Comparison of ENCODE assay signal across 8 cellular contexts in the genomic region with DNA sequence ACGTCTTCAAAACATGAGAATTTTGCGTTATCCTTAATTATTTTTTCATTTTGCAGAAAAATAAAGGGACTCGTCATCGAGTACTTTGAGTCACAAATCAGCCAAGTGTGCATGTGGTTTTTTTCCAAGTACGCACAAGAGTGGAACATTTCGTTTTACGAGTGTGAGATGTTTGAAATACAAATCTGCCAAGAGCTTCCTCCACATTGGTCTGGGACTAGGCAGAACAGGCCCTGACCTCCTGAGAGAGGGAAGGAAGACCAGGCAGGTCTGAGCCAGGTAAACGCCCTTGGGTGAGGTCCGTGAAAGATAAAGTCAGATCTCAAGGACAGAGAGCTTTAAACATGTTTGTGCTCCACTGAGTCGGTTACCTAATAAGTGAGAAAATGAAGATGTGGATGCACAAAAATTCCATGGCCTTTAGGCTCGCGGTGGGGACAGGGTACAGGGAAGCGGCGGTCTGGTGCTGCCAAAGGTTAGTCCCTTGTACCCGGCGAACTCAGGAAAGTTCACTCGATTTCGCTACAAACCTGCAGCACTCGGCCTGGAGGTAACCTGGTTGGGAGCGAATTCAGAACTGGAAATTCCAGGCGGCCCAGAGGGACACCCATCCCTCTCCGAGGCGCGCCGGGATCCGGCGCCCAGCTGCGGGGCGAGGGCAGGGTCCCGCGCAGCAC. TPM values are rescaled to one million over a fixed set of nuclear protein-coding genes. Genes with fewer than 3 reads are reported as not detected.
DNase-seq lines count a peak whose midpoint lies in the region; ATAC-seq lines count a peak whose summit lies in the region.

No MANE protein-coding gene starts in this region.

- peaks cover 35% of the 10 kb centered on the region for H3K36me3 Mint-ChIP-seq in activated CD4-positive, alpha-beta T cell treated with anti-CD3 and anti-CD28 coated beads, Interleukin-2, amount 10 ng/mL, durations not matched to agents 7 days and 5 days (ENCODE audit: low read depth)
- H3K36me3 Mint-ChIP-seq in activated T-helper 17 cell treated with anti-CD3 and anti-CD28 coated beads, Interleukin-2, amount 50 U/mL, for 72 hours (ENCODE audit: low read depth): peaks cover 39% of the 10 kb centered on the region

- peaks cover 39% of the 10 kb centered on the region for H3K4me1 Mint-ChIP-seq in activated CD4-positive, alpha-beta T cell treated with anti-CD3 and anti-CD28 coated beads, Interleukin-2, amount 10 ng/mL, durations not matched to agents 7 days and 5 days
- H3K4me1 Mint-ChIP-seq in activated T-helper 17 cell treated with anti-CD3 and anti-CD28 coated beads, Interleukin-2, amount 50 U/mL, for 72 hours: peaks cover 49% of the 10 kb centered on the region

- POLR2A ChIA-PET in activated CD4-positive, alpha-beta T cell treated with anti-CD3 and anti-CD28 coated beads, Interleukin-2, amount 10 ng/mL, durations not matched to agents 7 days and 5 days (lab: Charles Lee): interaction anchor here (0.7 kb wide), 1 partner anchor 105 kb away, joined by 3 read pairs; no protein-coding TSS in a partner anchor

- H3K9me3 Mint-ChIP-seq in activated CD4-positive, alpha-beta T cell treated with anti-CD3 and anti-CD28 coated beads, Interleukin-2, amount 10 ng/mL, durations not matched to agents 7 days and 5 days: no peaks in the 10 kb centered on the region
- no peaks in the 10 kb centered on the region for H3K9me3 Mint-ChIP-seq in activated T-helper 17 cell treated with anti-CD3 and anti-CD28 coated beads, Interleukin-2, amount 50 U/mL, for 72 hours

- CTCF ChIA-PET in activated CD4-positive, alpha-beta T cell treated with anti-CD3 and anti-CD28 coated beads, Interleukin-2, amount 10 ng/mL, durations not matched to agents 7 days and 5 days (lab: Charles Lee): interaction anchor here (1.0 to 2.4 kb wide), 7 partner anchors 12 to 138 kb away, joined by 3 to 12 read pairs (median 4); partner anchors contain the start of gene MED4

- H3K27me3 Mint-ChIP-seq in activated CD4-positive, alpha-beta T cell treated with anti-CD3 and anti-CD28 coated beads, Interleukin-2, amount 10 ng/mL, durations not matched to agents 7 days and 5 days: peaks cover 25% of the 10 kb centered on the region
- H3K27me3 Mint-ChIP-seq in activated T-helper 17 cell treated with anti-CD3 and anti-CD28 coated beads, Interleukin-2, amount 50 U/mL, for 72 hours: no peaks in the 10 kb centered on the region

- H3K4me3 Mint-ChIP-seq in activated CD4-positive, alpha-beta T cell treated with anti-CD3 and anti-CD28 coated beads, Interleukin-2, amount 10 ng/mL, durations not matched to agents 7 days and 5 days: peak overlapping the region; percentile 93
- H3K4me3 Mint-ChIP-seq in activated T-helper 17 cell treated with anti-CD3 and anti-CD28 coated beads, Interleukin-2, amount 50 U/mL, for 72 hours: peak overlapping the region; percentile 95

- DNase-seq in activated CD4-positive, alpha-beta T cell treated with anti-CD3 and anti-CD28 coated beads, Interleukin-2, amount 10 ng/mL, durations not matched to agents 7 days and 5 days: no peak
- DNase-seq in activated CD4-positive, alpha-beta T cell treated with anti-CD3 and anti-CD28 coated beads for 48 hours: no peak
- DNase-seq in left cardiac atrium (no peak), renal cortical epithelial cell (ENCODE audit: low read depth) (peak; percentile 92), NCI-H187 treated with DMSO at 0.1 percent for 48 hours (lab: John Stamatoyannopoulos, UW) (no peak), AG08396 (ENCODE audit: low spot score) (no peak)

- intact Hi-C loops in left cardiac atrium (cut with DNase I): loop anchor here (5.0 to 10.0 kb wide), 3 partner anchors 72 to 120 kb away; partner anchors contain the start of gene RB1 (in 1 of the 2)

- H3K27ac Mint-ChIP-seq in activated CD4-positive, alpha-beta T cell treated with anti-CD3 and anti-CD28 coated beads, Interleukin-2, amount 10 ng/mL, durations not matched to agents 7 days and 5 days: peak overlapping the region; percentile 86
- peak overlapping the region; percentile 94 for H3K27ac Mint-ChIP-seq in activated T-helper 17 cell treated with anti-CD3 and anti-CD28 coated beads, Interleukin-2, amount 50 U/mL, for 72 hours

- ATAC-seq in HG03066 (IDR thresholded peaks at IDR 0.05; ENCODE audit: low read depth, unreplicated experiment) (peak; percentile 34), left cardiac atrium (peak; percentile 17 to 41)
- ATAC-seq in activated T-helper 17 cell treated with anti-CD3 and anti-CD28 coated beads, Interleukin-2, amount 50 U/mL, for 72 hours (replicated peaks): peak; percentile 20

RNA-seq across cellular contexts. Expression of gene ITM2B, which starts 0.4 kb away (rescaled TPM):
- total RNA-seq in activated CD4-positive, alpha-beta T cell treated with anti-CD3 and anti-CD28 coated beads, Interleukin-2, amount 10 ng/mL, durations not matched to agents 7 days and 5 days: 100 to 1,000 TPM; 259 to 317 TPM
- 100 to 1,000 TPM in 1 of 2 donors, 10 to 100 TPM in 1; 75.7 to 108 TPM for total RNA-seq in activated T-helper 17 cell treated with anti-CD3 and anti-CD28 coated beads, Interleukin-2, amount 50 U/mL, for 72 hours
- 100 to 1,000 TPM; 537 to 557 TPM for total RNA-seq in left cardiac atrium
- 310 and 1,405 TPM in 2 replicates for total RNA-seq in renal cortical epithelial cell
